ENCODE assay signal across 17 cellular contexts in genomic region chr1:240831191-240831631, GRCh38.
DNase-seq lines count a peak whose midpoint lies in the region; ATAC-seq, FAIRE-seq and TF ChIP-seq lines count a peak whose summit lies in the region.
"Had no signal": no experiment of that assay in that cellular context is flagged by ENCODE, and none has a peak within 500 bp of the region (broad histone marks: within the 10 kb centered on the region; RNA-seq: fewer than 3 reads in every experiment).

No MANE protein-coding gene starts in this region.

- H3K36me3 ChIP-seq in lower lobe of right lung = no peaks in the 10 kb centered on the region
- H3K36me3 ChIP-seq: pancreas, uterus had no signal

- H3K4me1 ChIP-seq in lower lobe of right lung = no peaks in the 10 kb centered on the region
- H3K4me1 ChIP-seq: pancreas, uterus had no signal

- no peak for TF ChIP-seq POLR2A in GM12891 (IDR thresholded peaks at IDR 0.05; ENCODE audit: low read depth, low read length)

- H3K4me1 Mint-ChIP-seq in activated CD4-positive, alpha-beta memory T cell treated with anti-CD3 and anti-CD28 coated beads, Interleukin-2, amount 10 ng/mL, durations not matched to agents 7 days and 5 days = no peaks in the 10 kb centered on the region
- H3K4me1 Mint-ChIP-seq: B cell, brain had no signal

- H3K9me3 Mint-ChIP-seq in activated CD4-positive, alpha-beta memory T cell treated with anti-CD3 and anti-CD28 coated beads, Interleukin-2, amount 10 ng/mL, durations not matched to agents 7 days and 5 days = no peaks in the 10 kb centered on the region

- H3K27ac ChIP-seq in lower lobe of right lung = no peak overlapping the region
- H3K27ac ChIP-seq: pancreas, uterus had no signal

- no peak for TF ChIP-seq CTCF in AG09319 (IDR thresholded peaks at IDR 0.05; ENCODE audit: low read depth, low read length)
- TF ChIP-seq CTCF in cardiac fibroblast (IDR thresholded peaks at IDR 0.05; ENCODE audit: low read depth, low read length) = no peak
- TF ChIP-seq CTCF in lower lobe of right lung (IDR thresholded peaks at IDR 0.05) = no peak

- no peaks in the 10 kb centered on the region for H3K27me3 ChIP-seq in lower lobe of right lung (ENCODE audit: low read depth)
- H3K27me3 ChIP-seq: pancreas, uterus had no signal

- FAIRE-seq in HTR-8/SVneo (lab: Jason Lieb, UNC) (no peak), GM12891 (lab: Jason Lieb, UNC) (no peak)
- FAIRE-seq: endometrium, pancreas had no signal

- H3K36me3 Mint-ChIP-seq in activated CD4-positive, alpha-beta memory T cell treated with anti-CD3 and anti-CD28 coated beads, Interleukin-2, amount 10 ng/mL, durations not matched to agents 7 days and 5 days (ENCODE audit: low read depth) = no peaks in the 10 kb centered on the region
- H3K36me3 Mint-ChIP-seq: brain had no signal

- POLR2A ChIA-PET in activated CD4-positive, alpha-beta memory T cell treated with anti-CD3 and anti-CD28 coated beads, Interleukin-2, amount 10 ng/mL, durations not matched to agents 7 days and 5 days (lab: Charles Lee) = no interaction called here

- no peak overlapping the region for H3K4me3 Mint-ChIP-seq in activated CD4-positive, alpha-beta memory T cell treated with anti-CD3 and anti-CD28 coated beads, Interleukin-2, amount 10 ng/mL, durations not matched to agents 7 days and 5 days
- H3K4me3 Mint-ChIP-seq: B cell, brain had no signal

- H3K27ac Mint-ChIP-seq in activated CD4-positive, alpha-beta memory T cell treated with anti-CD3 and anti-CD28 coated beads, Interleukin-2, amount 10 ng/mL, durations not matched to agents 7 days and 5 days = no peak overlapping the region
- H3K27ac Mint-ChIP-seq: B cell, brain had no signal

- no peaks in the 10 kb centered on the region for H3K9me3 ChIP-seq in lower lobe of right lung
- H3K9me3 ChIP-seq: pancreas, uterus had no signal

- CTCF ChIA-PET in activated CD4-positive, alpha-beta memory T cell treated with anti-CD3 and anti-CD28 coated beads, Interleukin-2, amount 10 ng/mL, durations not matched to agents 7 days and 5 days (lab: Charles Lee) = no interaction called here

- intact Hi-C loops in lower lobe of right lung (cut with DNase I) = no loop called here

- ATAC-seq in lower lobe of right lung (no peak), GM21723 (IDR thresholded peaks at IDR 0.05; ENCODE audit: unreplicated experiment) (no peak)
- ATAC-seq: pancreas had no signal

- H3K4me3 ChIP-seq in cardiac fibroblast (replicated peaks in 1 of 2; ENCODE audit: low read depth in 2 of 2, low read length in 2 of 2) = no peak overlapping the region
- no peak overlapping the region for H3K4me3 ChIP-seq in lower lobe of right lung
- H3K4me3 ChIP-seq: pancreas, uterus had no signal

- no peaks in the 10 kb centered on the region for H3K27me3 Mint-ChIP-seq in activated CD4-positive, alpha-beta memory T cell treated with anti-CD3 and anti-CD28 coated beads, Interleukin-2, amount 10 ng/mL, durations not matched to agents 7 days and 5 days
- H3K27me3 Mint-ChIP-seq: B cell, brain had no signal

- DNase-seq in AG09319 (ENCODE audit: extremely low read depth, low read depth) = peak; percentile 55
- peak; percentile 82 for DNase-seq in HTR-8/SVneo (ENCODE audit: insufficient read length, low spot score)
- peak; percentile 74 to 83 for DNase-seq in cardiac fibroblast (ENCODE audit: low read depth in 2 of 2)
- DNase-seq in left kidney (ENCODE audit: low read depth, low spot score) = peak; percentile 27
- DNase-seq in GM12891 (ENCODE audit: insufficient read length, low spot score) = no peak
- DNase-seq in lower lobe of right lung = no peak
- DNase-seq in activated CD4-positive, alpha-beta memory T cell treated with anti-CD3 and anti-CD28 coated beads, Interleukin-2, amount 10 ng/mL, durations not matched to agents 7 days and 5 days = no peak
- DNase-seq: activated CD4-positive, alpha-beta T cell treated with anti-CD3 and anti-CD28 coated beads, Interleukin-2, amount 50 U/mL, for 1 hour; DMS79; NCI-H2227 treated with DMSO at 0.1 percent for 48 hours; pancreas; T-helper 2 cell; uterus had no signal

TF ChIP-seq in GM12891, 5 proteins besides CTCF, POLR2A, EP300 and RAD21:
- TF ChIP-seq POU2F2 (IDR thresholded peaks at IDR 0.05; ENCODE audit: low read depth, low read length) (no peak), POLR2AphosphoS5 (IDR thresholded peaks at IDR 0.05; ENCODE audit: low read depth, low read length) (no peak), PAX5 (IDR thresholded peaks at IDR 0.05; ENCODE audit: insufficient read depth, low read length, severe bottlenecking) (no peak), TAF1 (IDR thresholded peaks at IDR 0.05; ENCODE audit: low read depth, low read length) (no peak), SPI1 (IDR thresholded peaks at IDR 0.05; ENCODE audit: low read depth, low read length) (no peak)
TF ChIP-seq in GM12891: peak in this region for 0.

Comparison
In these comparisons a context has a peak if more than half of its experiments do, and no peak if none do; other contexts are left out.
1. DNase-seq: peak in AG09319 (single experiment), HTR-8/SVneo (single experiment), cardiac fibroblast (2 of 2) and left kidney (single experiment); none in GM12891 (single experiment), lower lobe of right lung (single experiment) and activated CD4-positive, alpha-beta memory T cell treated with anti-CD3 and anti-CD28 coated beads, Interleukin-2, amount 10 ng/mL, durations not matched to agents 7 days and 5 days (single experiment).